9 cellular contexts compared by ENCODE assay signal in genomic region chr4:67288964-67289363, GRCh38.
DNase-seq lines count a peak whose midpoint lies in the region; ATAC-seq and TF ChIP-seq lines count a peak whose summit lies in the region.
"Had no signal": no experiment of that assay in that cellular context is flagged by ENCODE, and none has a peak within 500 bp of the region (broad histone marks: within the 10 kb centered on the region; RNA-seq: fewer than 3 reads in every experiment).

No MANE protein-coding gene starts in this region.

- H3K9me3 Mint-ChIP-seq in activated CD8-positive, alpha-beta T cell treated with anti-CD3 and anti-CD28 coated beads for 36 hours = no peaks in the 10 kb centered on the region
- no peaks in the 10 kb centered on the region for H3K9me3 Mint-ChIP-seq in activated CD8-positive, alpha-beta T cell treated with anti-CD3 and anti-CD28 coated beads, Interleukin-2, amount 10 ng/mL, durations not matched to agents 7 days and 5 days (ENCODE audit: insufficient read depth)

- H3K4me1 Mint-ChIP-seq in activated CD8-positive, alpha-beta T cell treated with anti-CD3 and anti-CD28 coated beads for 36 hours (ENCODE audit: low read depth) = no peaks in the 10 kb centered on the region
- H3K4me1 Mint-ChIP-seq in activated CD8-positive, alpha-beta T cell treated with anti-CD3 and anti-CD28 coated beads, Interleukin-2, amount 10 ng/mL, durations not matched to agents 7 days and 5 days (ENCODE audit: low read depth) = no peaks in the 10 kb centered on the region

- H3K27ac Mint-ChIP-seq in activated CD8-positive, alpha-beta T cell treated with anti-CD3 and anti-CD28 coated beads for 36 hours = no peak overlapping the region
- H3K27ac Mint-ChIP-seq in activated CD8-positive, alpha-beta T cell treated with anti-CD3 and anti-CD28 coated beads, Interleukin-2, amount 10 ng/mL, durations not matched to agents 7 days and 5 days = no peak overlapping the region

- intact Hi-C loops in activated CD8-positive, alpha-beta T cell treated with anti-CD3 and anti-CD28 coated beads for 36 hours (cut with micrococcal nuclease) = no loop called here
- intact Hi-C loops in transverse colon (cut with DNase I; ENCODE audit: low total_unique reads) = no loop called here

- peak; percentile 34 for ATAC-seq in activated CD8-positive, alpha-beta T cell treated with anti-CD3 and anti-CD28 coated beads for 36 hours
- no peak for ATAC-seq in activated CD8-positive, alpha-beta T cell treated with anti-CD3 and anti-CD28 coated beads, Interleukin-2, amount 10 ng/mL, durations not matched to agents 7 days and 5 days
- peak; percentile 52 for ATAC-seq in HG02973 (IDR thresholded peaks at IDR 0.05; ENCODE audit: unreplicated experiment)
- ATAC-seq in HG02970 (IDR thresholded peaks at IDR 0.05; ENCODE audit: low FRiP score, unreplicated experiment) = no peak
- no peak for ATAC-seq in HG02852 (IDR thresholded peaks at IDR 0.05; ENCODE audit: unreplicated experiment)

- no peak for TF ChIP-seq POLR2A in transverse colon (IDR thresholded peaks at IDR 0.05)

- H3K4me1 ChIP-seq in transverse colon = no peaks in the 10 kb centered on the region
- H3K4me1 ChIP-seq: pancreas had no signal

- TF ChIP-seq EP300 in transverse colon (IDR thresholded peaks at IDR 0.05; ENCODE audit: low read depth) = no peak

- CTCF ChIA-PET in activated CD8-positive, alpha-beta T cell treated with anti-CD3 and anti-CD28 coated beads for 36 hours (lab: Charles Lee) = no interaction called here
- CTCF ChIA-PET in activated CD8-positive, alpha-beta T cell treated with anti-CD3 and anti-CD28 coated beads, Interleukin-2, amount 10 ng/mL, durations not matched to agents 7 days and 5 days (lab: Charles Lee) = interaction anchor here (1.9 kb wide), 1 partner anchor 38 kb away, joined by 5 read pairs; no protein-coding TSS in a partner anchor

- H3K27me3 ChIP-seq in transverse colon = no peaks in the 10 kb centered on the region
- H3K27me3 ChIP-seq: pancreas had no signal

- in situ Hi-C loops in transverse colon (cut with MboI; ENCODE audit: low pct_ligation_motif_present in 1 of 4, low pct_unique_long_range_greater_than_20kb in 1 of 4, low sequenced_read_pairs in 3 of 4) = no loop called here

- H3K27me3 Mint-ChIP-seq in activated CD8-positive, alpha-beta T cell treated with anti-CD3 and anti-CD28 coated beads for 36 hours = no peaks in the 10 kb centered on the region
- H3K27me3 Mint-ChIP-seq in activated CD8-positive, alpha-beta T cell treated with anti-CD3 and anti-CD28 coated beads, Interleukin-2, amount 10 ng/mL, durations not matched to agents 7 days and 5 days (ENCODE audit: low read depth) = no peaks in the 10 kb centered on the region

- no peaks in the 10 kb centered on the region for H3K9me3 ChIP-seq in transverse colon
- H3K9me3 ChIP-seq: pancreas had no signal

- WGBS in transverse colon (ENCODE audit: low coverage in 1 of 2), 2 donors = 57 to 68% methylated on average over 2 to 4 of the region's 4 CpGs

- DNase-seq in activated CD8-positive, alpha-beta T cell treated with anti-CD3 and anti-CD28 coated beads for 36 hours = peak; percentile 52
- no peak for DNase-seq in activated CD8-positive, alpha-beta T cell treated with anti-CD3 and anti-CD28 coated beads, Interleukin-2, amount 10 ng/mL, durations not matched to agents 7 days and 5 days
- DNase-seq in RKO (ENCODE audit: low spot score) = peak; percentile 22
- DNase-seq in iPS DF 4.7 (ENCODE audit: extremely low read depth, low spot score) = peak; percentile 22
- no peak for DNase-seq in transverse colon
- DNase-seq: pancreas had no signal

- no peak overlapping the region for H3K4me3 ChIP-seq in transverse colon
- H3K4me3 ChIP-seq: pancreas had no signal

- TF ChIP-seq CTCF in activated CD8-positive, alpha-beta T cell treated with anti-CD3 and anti-CD28 coated beads for 36 hours (IDR thresholded peaks at IDR 0.05) = no peak
- no peak for TF ChIP-seq CTCF in transverse colon (IDR thresholded peaks at IDR 0.05)

- POLR2A ChIA-PET in activated CD8-positive, alpha-beta T cell treated with anti-CD3 and anti-CD28 coated beads for 36 hours (lab: Charles Lee) = no interaction called here
- POLR2A ChIA-PET in activated CD8-positive, alpha-beta T cell treated with anti-CD3 and anti-CD28 coated beads, Interleukin-2, amount 10 ng/mL, durations not matched to agents 7 days and 5 days (lab: Charles Lee) = no interaction called here

- no peak overlapping the region for H3K27ac ChIP-seq in transverse colon
- H3K27ac ChIP-seq: pancreas had no signal

- no peak overlapping the region for H3K4me3 Mint-ChIP-seq in activated CD8-positive, alpha-beta T cell treated with anti-CD3 and anti-CD28 coated beads for 36 hours
- no peak overlapping the region for H3K4me3 Mint-ChIP-seq in activated CD8-positive, alpha-beta T cell treated with anti-CD3 and anti-CD28 coated beads, Interleukin-2, amount 10 ng/mL, durations not matched to agents 7 days and 5 days

- H3K36me3 ChIP-seq in transverse colon = no peaks in the 10 kb centered on the region
- H3K36me3 ChIP-seq: pancreas had no signal

- H3K36me3 Mint-ChIP-seq in activated CD8-positive, alpha-beta T cell treated with anti-CD3 and anti-CD28 coated beads for 36 hours (ENCODE audit: low read depth) = no peaks in the 10 kb centered on the region
- no peaks in the 10 kb centered on the region for H3K36me3 Mint-ChIP-seq in activated CD8-positive, alpha-beta T cell treated with anti-CD3 and anti-CD28 coated beads, Interleukin-2, amount 10 ng/mL, durations not matched to agents 7 days and 5 days (ENCODE audit: low read depth)

Comparison
In these comparisons a context has a peak if more than half of its experiments do, and no peak if none do; other contexts are left out.
1. ATAC-seq: peak in activated CD8-positive, alpha-beta T cell treated with anti-CD3 and anti-CD28 coated beads for 36 hours (single experiment) and HG02973 (single experiment); none in activated CD8-positive, alpha-beta T cell treated with anti-CD3 and anti-CD28 coated beads, Interleukin-2, amount 10 ng/mL, durations not matched to agents 7 days and 5 days (single experiment), HG02970 (single experiment) and HG02852 (single experiment).
2. DNase-seq: peak in activated CD8-positive, alpha-beta T cell treated with anti-CD3 and anti-CD28 coated beads for 36 hours (single experiment), RKO (single experiment) and iPS DF 4.7 (single experiment); none in activated CD8-positive, alpha-beta T cell treated with anti-CD3 and anti-CD28 coated beads, Interleukin-2, amount 10 ng/mL, durations not matched to agents 7 days and 5 days (single experiment) and transverse colon (single experiment).